Comparison of ENCODE assay signal across 1 cellular context in the genomic region with DNA sequence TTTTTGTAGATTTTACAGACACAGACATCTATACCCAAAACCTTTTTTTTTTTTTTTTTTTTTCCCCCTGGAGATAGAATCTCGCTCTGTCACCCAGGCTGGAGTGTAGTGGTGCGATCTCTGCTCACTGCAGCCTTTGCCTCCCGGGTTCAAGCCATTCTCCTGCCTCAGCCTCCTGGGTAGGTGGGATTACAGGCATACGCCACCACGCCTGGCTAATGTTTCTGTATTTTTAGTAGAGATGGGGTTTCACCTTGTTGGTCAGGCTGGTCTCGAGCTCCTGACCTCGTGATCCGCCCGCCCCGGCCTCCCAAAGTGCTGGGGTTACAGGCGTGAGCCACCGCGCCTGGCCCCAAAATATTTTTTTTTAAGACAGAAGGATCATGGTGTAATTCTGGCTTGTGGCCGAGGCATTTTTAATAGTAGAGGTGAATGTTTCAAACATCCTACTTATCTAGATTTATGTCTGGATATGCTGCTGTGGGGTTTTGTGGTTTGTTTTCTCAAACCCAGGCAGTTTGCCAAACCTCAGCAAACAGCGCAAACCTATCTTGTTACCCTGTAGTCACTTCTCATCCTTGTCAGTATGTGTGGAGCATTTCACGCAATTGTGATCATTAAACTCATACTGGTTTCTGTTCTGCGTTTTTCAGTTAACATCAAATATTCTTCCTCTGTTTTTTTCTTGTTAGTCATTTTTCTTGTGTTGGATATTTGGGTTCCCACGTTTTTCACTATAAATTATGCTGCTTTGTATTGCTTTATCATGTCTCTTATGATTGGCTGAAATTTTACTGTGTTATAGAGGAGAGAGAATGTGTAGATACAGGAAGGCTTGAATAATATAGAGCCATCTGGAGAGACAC.
A peak's percentile ranks its signal among the peaks of the same experiment; 100 is the strongest.
TF ChIP-seq lines count a peak whose summit lies in the region.

No MANE protein-coding gene starts in this region.

TF ChIP-seq in HEK293, 187 proteins besides CTCF, POLR2A, EP300 and RAD21 (continued from another document and continues in another):
- no peak for TF ChIP-seq ZNF777 (tag by site-specific recombination; IDR thresholded peaks at IDR 0.05; ENCODE audit: borderline replicate concordance)
- peak; percentile 85; the same call in 1 of the 2 replicates for TF ChIP-seq ZSCAN16 (tag by site-specific recombination; IDR thresholded peaks at IDR 0.05)
- no peak for TF ChIP-seq ZNF426 (tag by site-specific recombination; IDR thresholded peaks at IDR 0.05)
- TF ChIP-seq HOXA7 (CRISPR knock-in tag; IDR thresholded peaks at IDR 0.05; ENCODE audit: borderline replicate concordance): no peak
- no peak for TF ChIP-seq SALL2 (tag by site-specific recombination; IDR thresholded peaks at IDR 0.05; ENCODE audit: borderline replicate concordance)
- TF ChIP-seq ZNF202 (tag by site-specific recombination; IDR thresholded peaks at IDR 0.05; ENCODE audit: borderline replicate concordance): no peak
- TF ChIP-seq ZNF146 (tag by site-specific recombination; IDR thresholded peaks at IDR 0.05): no peak; the same call in 1 of the 2 replicates
- peak; percentile 88 for TF ChIP-seq ZNF692 (tag by site-specific recombination; IDR thresholded peaks at IDR 0.05)
- TF ChIP-seq ZNF645 (tag by site-specific recombination; IDR thresholded peaks at IDR 0.05): peak; percentile 57
- peak; percentile 99 for TF ChIP-seq ZNF362 (tag by site-specific recombination; IDR thresholded peaks at IDR 0.05)
- TF ChIP-seq OVOL3 (tag by site-specific recombination; IDR thresholded peaks at IDR 0.05): peak; percentile 92; the same call in 1 of the 2 replicates
- TF ChIP-seq, protein P1, sequence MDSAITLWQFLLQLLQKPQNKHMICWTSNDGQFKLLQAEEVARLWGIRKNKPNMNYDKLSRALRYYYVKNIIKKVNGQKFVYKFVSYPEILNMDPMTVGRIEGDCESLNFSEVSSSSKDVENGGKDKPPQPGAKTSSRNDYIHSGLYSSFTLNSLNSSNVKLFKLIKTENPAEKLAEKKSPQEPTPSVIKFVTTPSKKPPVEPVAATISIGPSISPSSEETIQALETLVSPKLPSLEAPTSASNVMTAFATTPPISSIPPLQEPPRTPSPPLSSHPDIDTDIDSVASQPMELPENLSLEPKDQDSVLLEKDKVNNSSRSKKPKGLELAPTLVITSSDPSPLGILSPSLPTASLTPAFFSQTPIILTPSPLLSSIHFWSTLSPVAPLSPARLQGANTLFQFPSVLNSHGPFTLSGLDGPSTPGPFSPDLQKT (IDR thresholded peaks at IDR 0.05; ENCODE audit: borderline replicate concordance, low read depth, low read length): no peak
- no peak for TF ChIP-seq ZNF292 (tag by site-specific recombination; IDR thresholded peaks at IDR 0.05; ENCODE audit: borderline replicate concordance, low read depth)
- TF ChIP-seq KLF7 (tag by site-specific recombination; IDR thresholded peaks at IDR 0.05; ENCODE audit: borderline replicate concordance): peak; percentile 95; the same call in 1 of the 2 replicates
- TF ChIP-seq ZNF501 (tag by site-specific recombination; IDR thresholded peaks at IDR 0.05): peak; percentile 71
- no peak for TF ChIP-seq ZNF707 (tag by site-specific recombination; IDR thresholded peaks at IDR 0.05)
- TF ChIP-seq ZNF2 (tag by site-specific recombination; IDR thresholded peaks at IDR 0.05): peak; percentile 97
- TF ChIP-seq, protein P2, sequence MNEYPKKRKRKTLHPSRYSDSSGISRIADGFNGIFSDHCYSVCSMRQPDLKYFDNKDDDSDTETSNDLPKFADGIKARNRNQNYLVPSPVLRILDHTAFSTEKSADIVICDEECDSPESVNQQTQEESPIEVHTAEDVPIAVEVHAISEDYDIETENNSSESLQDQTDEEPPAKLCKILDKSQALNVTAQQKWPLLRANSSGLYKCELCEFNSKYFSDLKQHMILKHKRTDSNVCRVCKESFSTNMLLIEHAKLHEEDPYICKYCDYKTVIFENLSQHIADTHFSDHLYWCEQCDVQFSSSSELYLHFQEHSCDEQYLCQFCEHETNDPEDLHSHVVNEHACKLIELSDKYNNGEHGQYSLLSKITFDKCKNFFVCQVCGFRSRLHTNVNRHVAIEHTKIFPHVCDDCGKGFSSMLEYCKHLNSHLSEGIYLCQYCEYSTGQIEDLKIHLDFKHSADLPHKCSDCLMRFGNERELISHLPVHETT (tag by site-specific recombination; IDR thresholded peaks at IDR 0.05): peak; percentile 96
- TF ChIP-seq, protein P3, sequence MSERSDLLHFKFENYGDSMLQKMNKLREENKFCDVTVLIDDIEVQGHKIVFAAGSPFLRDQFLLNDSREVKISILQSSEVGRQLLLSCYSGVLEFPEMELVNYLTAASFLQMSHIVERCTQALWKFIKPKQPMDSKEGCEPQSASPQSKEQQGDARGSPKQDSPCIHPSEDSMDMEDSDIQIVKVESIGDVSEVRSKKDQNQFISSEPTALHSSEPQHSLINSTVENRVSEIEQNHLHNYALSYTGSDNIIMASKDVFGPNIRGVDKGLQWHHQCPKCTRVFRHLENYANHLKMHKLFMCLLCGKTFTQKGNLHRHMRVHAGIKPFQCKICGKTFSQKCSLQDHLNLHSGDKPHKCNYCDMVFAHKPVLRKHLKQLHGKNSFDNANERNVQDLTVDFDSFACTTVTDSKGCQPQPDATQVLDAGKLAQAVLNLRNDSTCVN (tag by site-specific recombination; optimal IDR thresholded peaks at IDR 0.05): peak; percentile 27
- TF ChIP-seq ZNF16 (tag by site-specific recombination; IDR thresholded peaks at IDR 0.05; ENCODE audit: low read depth): 0 out of 2 replicates have a peak, but pooled peaks have one; percentile 19
- TF ChIP-seq PATZ1 (tag by site-specific recombination; IDR thresholded peaks at IDR 0.05): peak; percentile 98
- TF ChIP-seq ZNF10 (tag by site-specific recombination; IDR thresholded peaks at IDR 0.05): peak; percentile 94
- TF ChIP-seq ZNF174 (tag by site-specific recombination; IDR thresholded peaks at IDR 0.05): no peak
- peak; percentile 100 for TF ChIP-seq SP7 (tag by site-specific recombination; IDR thresholded peaks at IDR 0.05)
- peak; percentile 90 for TF ChIP-seq ZBTB6 (tag by site-specific recombination; IDR thresholded peaks at IDR 0.05)
- peak; percentile 43 for TF ChIP-seq ZNF623 (tag by site-specific recombination; IDR thresholded peaks at IDR 0.05)
- peak; percentile 86 for TF ChIP-seq ZNF394 (tag by site-specific recombination; IDR thresholded peaks at IDR 0.05; ENCODE audit: borderline replicate concordance)
- TF ChIP-seq GLI4 (tag by site-specific recombination; IDR thresholded peaks at IDR 0.05): no peak
- no peak; the same call in 1 of the 2 replicates for TF ChIP-seq ZNF785 (tag by site-specific recombination; IDR thresholded peaks at IDR 0.05)
- TF ChIP-seq, protein P4, sequence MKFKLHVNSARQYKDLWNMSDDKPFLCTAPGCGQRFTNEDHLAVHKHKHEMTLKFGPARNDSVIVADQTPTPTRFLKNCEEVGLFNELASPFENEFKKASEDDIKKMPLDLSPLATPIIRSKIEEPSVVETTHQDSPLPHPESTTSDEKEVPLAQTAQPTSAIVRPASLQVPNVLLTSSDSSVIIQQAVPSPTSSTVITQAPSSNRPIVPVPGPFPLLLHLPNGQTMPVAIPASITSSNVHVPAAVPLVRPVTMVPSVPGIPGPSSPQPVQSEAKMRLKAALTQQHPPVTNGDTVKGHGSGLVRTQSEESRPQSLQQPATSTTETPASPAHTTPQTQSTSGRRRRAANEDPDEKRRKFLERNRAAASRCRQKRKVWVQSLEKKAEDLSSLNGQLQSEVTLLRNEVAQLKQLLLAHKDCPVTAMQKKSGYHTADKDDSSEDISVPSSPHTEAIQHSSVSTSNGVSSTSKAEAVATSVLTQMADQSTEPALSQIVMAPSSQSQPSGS (tag by site-specific recombination; IDR thresholded peaks at IDR 0.05; ENCODE audit: low read depth): peak; percentile 76
- peak; percentile 57; the same call in 1 of the 2 replicates for TF ChIP-seq ZNF518A (tag by site-specific recombination; conservative IDR thresholded peaks at IDR 0.05; ENCODE audit: low read depth)
- TF ChIP-seq MEIS1 (CRISPR knock-in tag; IDR thresholded peaks at IDR 0.05; ENCODE audit: borderline replicate concordance): peak; percentile 71; the same call in 1 of the 2 replicates
- TF ChIP-seq ZXDB (tag by site-specific recombination; IDR thresholded peaks at IDR 0.05): peak; percentile 99
- TF ChIP-seq FEZF1 (tag by site-specific recombination; IDR thresholded peaks at IDR 0.05): peak; percentile 98
- TF ChIP-seq ZNF133 (tag by site-specific recombination; IDR thresholded peaks at IDR 0.05): no peak
- TF ChIP-seq ZIC2 (tag by site-specific recombination; IDR thresholded peaks at IDR 0.05): peak; percentile 78
